11 cellular contexts compared by ENCODE assay signal in genomic region chr10:34462993-34463392, GRCh38.
"Had no signal": no experiment of that assay in that cellular context is flagged by ENCODE, and none has a peak within 500 bp of the region (broad histone marks: within the 10 kb centered on the region; RNA-seq: fewer than 3 reads in every experiment).

No MANE protein-coding gene starts in this region.

- H3K27ac ChIP-seq: GM23248 had no signal

- H3K36me3 ChIP-seq: HAP-1 had no signal

- H3K9ac ChIP-seq: GM23248 had no signal

- DNase-seq: GM23248, GOT3, H7, H9, HCEC 1CT, HFFc6 had no signal

- ATAC-seq: GM23338, HCT116 had no signal

- H3K4me2 ChIP-seq: GM23338 had no signal

- FAIRE-seq: H1, H54 had no signal

- H3K9me3 ChIP-seq: HAP-1 had no signal

- H2AFZ ChIP-seq: GM23248, GM23338 had no signal

- H3K4me1 ChIP-seq: HAP-1 had no signal

- H3K4me3 ChIP-seq: GM23248, GM23338, HAP-1 had no signal
